Comparison of ENCODE assay signal across 1 cellular context in the genomic region with DNA sequence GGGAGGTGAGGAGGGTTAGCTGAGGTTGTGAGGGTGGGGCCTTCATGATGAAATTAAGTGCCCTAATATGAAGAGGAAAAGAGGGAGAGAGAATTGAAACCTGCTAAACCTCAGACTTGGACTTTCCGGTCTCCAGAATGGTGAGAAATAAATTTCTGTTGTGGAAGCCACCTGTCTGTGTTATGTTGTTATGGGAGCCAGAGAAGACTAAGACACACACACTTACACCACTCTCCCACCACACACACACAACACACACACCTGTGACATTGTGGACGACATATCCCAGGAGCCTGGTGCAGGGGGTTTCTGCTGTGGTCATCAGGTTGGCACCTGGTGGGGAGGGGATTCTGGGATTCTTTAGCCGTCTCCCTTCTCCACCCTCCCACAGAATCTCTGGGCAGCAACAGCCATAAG.
TF ChIP-seq lines count a peak whose summit lies in the region.

No MANE protein-coding gene starts in this region.

TF ChIP-seq in HepG2, 621 proteins besides CTCF, POLR2A, EP300 and RAD21:
- TF ChIP-seq ZSCAN9 (CRISPR knock-in tag; IDR thresholded peaks at IDR 0.05; ENCODE audit: borderline replicate concordance) (no peak), TBX3 (IDR thresholded peaks at IDR 0.05; ENCODE audit: borderline replicate concordance) (no peak), RXRA (CRISPR knock-in tag; IDR thresholded peaks at IDR 0.05) (no peak), ZSCAN21 (CRISPR knock-in tag; IDR thresholded peaks at IDR 0.05; ENCODE audit: borderline replicate concordance) (no peak), ZNF761 (CRISPR knock-in tag; conservative IDR thresholded peaks at IDR 0.05) (no peak), TBX2 (CRISPR knock-in tag; IDR thresholded peaks at IDR 0.05; ENCODE audit: borderline replicate concordance) (no peak), ZNF224 (CRISPR knock-in tag; IDR thresholded peaks at IDR 0.05) (no peak), SP2 (CRISPR knock-in tag; IDR thresholded peaks at IDR 0.05) (no peak), RARG (CRISPR knock-in tag; IDR thresholded peaks at IDR 0.05; ENCODE audit: low read depth) (no peak), ESRRA (CRISPR knock-in tag; IDR thresholded peaks at IDR 0.05; ENCODE audit: low read depth) (no peak), GTF2F1 (IDR thresholded peaks at IDR 0.05; ENCODE audit: low read length) (no peak), SMAD1 (CRISPR knock-in tag; IDR thresholded peaks at IDR 0.05; ENCODE audit: borderline replicate concordance, low read depth) (no peak), ZNF282 (IDR thresholded peaks at IDR 0.05; ENCODE audit: partially characterized antibody) (no peak), CBX2 (IDR thresholded peaks at IDR 0.05; ENCODE audit: low read depth, low read length) (no peak), CBX2 (CRISPR knock-in tag; IDR thresholded peaks at IDR 0.05; ENCODE audit: low read depth) (no peak), TAF15 (IDR thresholded peaks at IDR 0.05; ENCODE audit: low read depth, low read length, poor library complexity, severe bottlenecking) (no peak)
- TF ChIP-seq, protein P1, sequence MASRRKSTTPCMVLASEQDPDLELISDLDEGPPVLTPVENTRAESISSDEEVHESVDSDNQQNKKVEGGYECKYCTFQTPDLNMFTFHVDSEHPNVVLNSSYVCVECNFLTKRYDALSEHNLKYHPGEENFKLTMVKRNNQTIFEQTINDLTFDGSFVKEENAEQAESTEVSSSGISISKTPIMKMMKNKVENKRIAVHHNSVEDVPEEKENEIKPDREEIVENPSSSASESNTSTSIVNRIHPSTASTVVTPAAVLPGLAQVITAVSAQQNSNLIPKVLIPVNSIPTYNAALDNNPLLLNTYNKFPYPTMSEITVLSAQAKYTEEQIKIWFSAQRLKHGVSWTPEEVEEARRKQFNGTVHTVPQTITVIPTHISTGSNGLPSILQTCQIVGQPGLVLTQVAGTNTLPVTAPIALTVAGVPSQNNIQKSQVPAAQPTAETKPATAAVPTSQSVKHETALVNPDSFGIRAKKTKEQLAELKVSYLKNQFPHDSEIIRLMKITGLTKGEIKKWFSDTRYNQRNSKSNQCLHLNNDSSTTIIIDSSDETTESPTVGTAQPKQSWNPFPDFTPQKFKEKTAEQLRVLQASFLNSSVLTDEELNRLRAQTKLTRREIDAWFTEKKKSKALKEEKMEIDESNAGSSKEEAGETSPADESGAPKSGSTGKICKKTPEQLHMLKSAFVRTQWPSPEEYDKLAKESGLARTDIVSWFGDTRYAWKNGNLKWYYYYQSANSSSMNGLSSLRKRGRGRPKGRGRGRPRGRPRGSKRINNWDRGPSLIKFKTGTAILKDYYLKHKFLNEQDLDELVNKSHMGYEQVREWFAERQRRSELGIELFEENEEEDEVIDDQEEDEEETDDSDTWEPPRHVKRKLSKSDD (CRISPR knock-in tag; IDR thresholded peaks at IDR 0.05; ENCODE audit: low read depth), result no peak
- TF ChIP-seq, protein P2, sequence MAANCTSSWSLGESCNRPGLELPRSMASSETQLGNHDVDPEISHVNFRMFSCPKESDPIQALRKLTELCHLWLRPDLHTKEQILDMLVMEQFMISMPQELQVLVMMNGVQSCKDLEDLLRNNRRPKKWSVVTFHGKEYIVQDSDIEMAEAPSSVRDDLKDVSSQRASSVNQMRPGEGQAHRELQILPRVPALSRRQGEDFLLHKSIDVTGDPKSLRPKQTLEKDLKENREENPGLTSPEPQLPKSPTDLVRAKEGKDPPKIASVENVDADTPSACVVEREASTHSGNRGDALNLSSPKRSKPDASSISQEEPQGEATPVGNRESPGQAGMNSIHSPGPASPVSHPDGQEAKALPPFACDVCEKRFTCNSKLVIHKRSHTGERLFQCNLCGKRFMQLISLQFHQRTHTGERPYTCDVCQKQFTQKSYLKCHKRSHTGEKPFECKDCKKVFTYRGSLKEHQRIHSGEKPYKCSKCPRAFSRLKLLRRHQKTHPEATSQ (CRISPR knock-in tag; IDR thresholded peaks at IDR 0.05; ENCODE audit: borderline replicate concordance), result no peak
- TF ChIP-seq, protein P3, sequence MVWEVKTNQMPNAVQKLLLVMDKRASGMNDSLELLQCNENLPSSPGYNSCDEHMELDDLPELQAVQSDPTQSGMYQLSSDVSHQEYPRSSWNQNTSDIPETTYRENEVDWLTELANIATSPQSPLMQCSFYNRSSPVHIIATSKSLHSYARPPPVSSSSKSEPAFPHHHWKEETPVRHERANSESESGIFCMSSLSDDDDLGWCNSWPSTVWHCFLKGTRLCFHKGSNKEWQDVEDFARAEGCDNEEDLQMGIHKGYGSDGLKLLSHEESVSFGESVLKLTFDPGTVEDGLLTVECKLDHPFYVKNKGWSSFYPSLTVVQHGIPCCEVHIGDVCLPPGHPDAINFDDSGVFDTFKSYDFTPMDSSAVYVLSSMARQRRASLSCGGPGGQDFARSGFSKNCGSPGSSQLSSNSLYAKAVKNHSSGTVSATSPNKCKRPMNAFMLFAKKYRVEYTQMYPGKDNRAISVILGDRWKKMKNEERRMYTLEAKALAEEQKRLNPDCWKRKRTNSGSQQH (CRISPR knock-in tag; IDR thresholded peaks at IDR 0.05; ENCODE audit: low read depth), result no peak
- TF ChIP-seq, protein P4, sequence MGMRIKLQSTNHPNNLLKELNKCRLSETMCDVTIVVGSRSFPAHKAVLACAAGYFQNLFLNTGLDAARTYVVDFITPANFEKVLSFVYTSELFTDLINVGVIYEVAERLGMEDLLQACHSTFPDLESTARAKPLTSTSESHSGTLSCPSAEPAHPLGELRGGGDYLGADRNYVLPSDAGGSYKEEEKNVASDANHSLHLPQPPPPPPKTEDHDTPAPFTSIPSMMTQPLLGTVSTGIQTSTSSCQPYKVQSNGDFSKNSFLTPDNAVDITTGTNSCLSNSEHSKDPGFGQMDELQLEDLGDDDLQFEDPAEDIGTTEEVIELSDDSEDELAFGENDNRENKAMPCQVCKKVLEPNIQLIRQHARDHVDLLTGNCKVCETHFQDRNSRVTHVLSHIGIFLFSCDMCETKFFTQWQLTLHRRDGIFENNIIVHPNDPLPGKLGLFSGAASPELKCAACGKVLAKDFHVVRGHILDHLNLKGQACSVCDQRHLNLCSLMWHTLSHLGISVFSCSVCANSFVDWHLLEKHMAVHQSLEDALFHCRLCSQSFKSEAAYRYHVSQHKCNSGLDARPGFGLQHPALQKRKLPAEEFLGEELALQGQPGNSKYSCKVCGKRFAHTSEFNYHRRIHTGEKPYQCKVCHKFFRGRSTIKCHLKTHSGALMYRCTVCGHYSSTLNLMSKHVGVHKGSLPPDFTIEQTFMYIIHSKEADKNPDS (CRISPR knock-in tag; IDR thresholded peaks at IDR 0.05), result no peak
